Comparison of ENCODE assay signal across 8 cellular contexts in the genomic region with DNA sequence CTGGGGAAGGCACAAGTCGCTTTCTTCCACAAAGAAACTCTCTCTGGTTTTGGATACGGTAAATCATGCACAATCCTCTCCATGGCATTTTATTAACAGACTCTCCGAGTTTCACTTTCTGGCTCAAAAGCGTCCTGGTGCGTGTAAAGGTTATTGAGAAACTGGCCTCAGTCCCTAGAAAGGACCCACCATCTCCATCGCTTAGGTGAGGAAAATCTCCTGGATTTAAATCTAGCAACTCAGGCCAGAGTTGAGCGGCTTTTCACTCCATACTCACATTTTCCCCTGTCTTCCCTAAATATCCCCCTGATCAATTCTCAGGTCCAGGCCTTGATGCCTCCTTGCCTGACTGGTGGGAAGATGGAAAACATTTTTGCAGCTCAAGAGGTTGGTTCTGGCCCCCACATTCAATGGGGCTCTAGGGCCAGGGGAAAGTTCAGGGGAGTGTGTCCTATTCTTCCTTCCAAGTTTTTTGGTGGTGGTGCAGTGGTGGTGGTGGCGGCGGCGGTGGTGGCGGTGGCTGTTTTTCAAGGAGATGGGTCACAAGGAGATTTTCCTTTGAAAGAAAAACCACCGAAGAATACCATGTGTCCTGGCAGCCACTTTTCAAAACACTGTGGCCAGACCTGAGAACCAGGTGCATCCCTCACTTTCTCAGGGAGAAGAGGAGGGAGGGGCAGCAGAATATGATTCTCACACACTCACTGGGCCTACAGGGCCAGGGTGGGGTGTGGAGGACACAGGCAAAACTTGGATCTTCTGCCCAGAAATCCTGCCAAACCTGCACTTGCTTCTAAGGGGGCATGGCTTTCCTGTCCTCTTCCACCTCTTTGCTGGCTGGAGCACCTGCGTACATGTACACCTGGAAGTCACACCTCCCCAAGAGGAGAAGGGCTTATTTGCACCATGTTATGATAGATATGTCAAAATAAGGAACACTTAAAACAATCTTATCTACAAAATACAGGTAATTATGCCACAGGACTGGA. TPM values are rescaled to one million over a fixed set of nuclear protein-coding genes. Genes with fewer than 3 reads are reported as not detected.
A peak's percentile ranks its signal among the peaks of the same experiment; 100 is the strongest.
DNase-seq lines count a peak whose midpoint lies in the region; ATAC-seq and TF ChIP-seq lines count a peak whose summit lies in the region.

No MANE protein-coding gene starts in this region.

- TF ChIP-seq EP300 in sigmoid colon (IDR thresholded peaks at IDR 0.05) = no peak

- TF ChIP-seq POLR2A in sigmoid colon (IDR thresholded peaks at IDR 0.05) = no peak

- WGBS in sigmoid colon, 2 donors = 52 to 54% methylated on average over 13 of the region's 13 CpGs

- H3K27me3 ChIP-seq in NT2/D1 (ENCODE audit: insufficient read depth, insufficient read length) = peaks cover 21% of the 10 kb centered on the region
- H3K27me3 ChIP-seq in sigmoid colon = no peaks in the 10 kb centered on the region

- intact Hi-C loops in sigmoid colon (cut with DNase I) = loop anchor here (1.0 to 2.0 kb wide), 2 partner anchors 25 to 90 kb away; a partner anchor contains a TSS

- H3K27ac ChIP-seq in epithelial cell of prostate (peak overlapping the region; percentile 89), sigmoid colon (peak overlapping the region; percentile 99 to 100 (median 100))

- DNase-seq in NT2/D1 (ENCODE audit: low read depth, low spot score) (no peak), epithelial cell of prostate (ENCODE audit: low read depth, low spot score) (no peak), sigmoid colon (peak; percentile 71), NCI-H82 (lab: John Stamatoyannopoulos, UW) (no peak), epidermal melanocyte (ENCODE audit: insufficient read length, low spot score) (no peak), anterior cingulate cortex (lab: John Stamatoyannopoulos, UW) (no peak), SIG-M5 treated with dmso at 0.1 percent for 504 hours (lab: John Stamatoyannopoulos, UW; ENCODE audit: unreplicated experiment) (no peak)

- H3K36me3 ChIP-seq in NT2/D1 (ENCODE audit: insufficient read depth, insufficient read length, low read length) = no peaks in the 10 kb centered on the region
- H3K36me3 ChIP-seq in sigmoid colon = no peaks in the 10 kb centered on the region

- peak; percentile 5 for ATAC-seq in GM19397 (IDR thresholded peaks at IDR 0.05; ENCODE audit: unreplicated experiment)

- no peak for TF ChIP-seq CTCF in sigmoid colon (IDR thresholded peaks at IDR 0.05)

- no peak overlapping the region for H3K4me3 ChIP-seq in NT2/D1 (ENCODE audit: insufficient read length, low read depth)
- peak overlapping the region; percentile 54 to 94 (median 90) for H3K4me3 ChIP-seq in sigmoid colon

- H3K9me3 ChIP-seq in NT2/D1 (ENCODE audit: insufficient read depth, low read length) = no peaks in the 10 kb centered on the region
- no peaks in the 10 kb centered on the region for H3K9me3 ChIP-seq in sigmoid colon

- H3K9ac ChIP-seq in NT2/D1 (ENCODE audit: insufficient read length, low read depth) = peak overlapping the region; percentile 51

- H3K4me1 ChIP-seq in NT2/D1 (ENCODE audit: insufficient read depth, insufficient read length) (peaks cover 8% of the 10 kb centered on the region), sigmoid colon (peaks cover 0 to 90% (median 86%) of the 10 kb centered on the region in 4 donors)

RNA-seq across cellular contexts. Expression of a gene that starts 46.7 kb away (rescaled TPM):
- 10 to 100 TPM; 33.5 to 63.1 (median 37.3) TPM for total RNA-seq in sigmoid colon
- 10 to 100 TPM; 11.4 to 20.4 (median 16.9) TPM for polyA plus RNA-seq in sigmoid colon
